In genomic region chr3:16884084-16884747, GRCh38 we compare ENCODE assay signal across 1 cellular context.
A peak's percentile ranks its signal among the peaks of the same experiment; 100 is the strongest.
TF ChIP-seq lines count a peak whose summit lies in the region.

No MANE protein-coding gene starts in this region.

TF ChIP-seq in HEK293, 187 proteins besides CTCF, POLR2A, EP300 and RAD21 (continued from another document and continues in another):
- TF ChIP-seq ZNF660 (tag by site-specific recombination; IDR thresholded peaks at IDR 0.05) (no peak), ZNF404 (tag by site-specific recombination; IDR thresholded peaks at IDR 0.05) (no peak), ZXDB (tag by site-specific recombination; IDR thresholded peaks at IDR 0.05) (peak; percentile 55; the same call in 1 of the 2 replicates), RBAK (tag by site-specific recombination; IDR thresholded peaks at IDR 0.05) (no peak), ZNF560 (tag by site-specific recombination; IDR thresholded peaks at IDR 0.05; ENCODE audit: borderline replicate concordance) (no peak), ZNF843 (tag by site-specific recombination; IDR thresholded peaks at IDR 0.05) (no peak), ZFP37 (tag by site-specific recombination; IDR thresholded peaks at IDR 0.05) (no peak), ZNF18 (tag by site-specific recombination; IDR thresholded peaks at IDR 0.05) (no peak), ZNF792 (tag by site-specific recombination; IDR thresholded peaks at IDR 0.05) (0 out of 2 replicates have a peak, but pooled peaks have one; percentile 47), ZSCAN4 (tag by site-specific recombination; IDR thresholded peaks at IDR 0.05) (no peak), ZBTB17 (tag by site-specific recombination; IDR thresholded peaks at IDR 0.05) (no peak), ZNF302 (tag by site-specific recombination; IDR thresholded peaks at IDR 0.05; ENCODE audit: low read depth) (no peak), ZNF248 (tag by site-specific recombination; IDR thresholded peaks at IDR 0.05) (no peak), ZNF791 (tag by site-specific recombination; IDR thresholded peaks at IDR 0.05) (no peak), ZNF239 (tag by site-specific recombination; IDR thresholded peaks at IDR 0.05) (0 out of 2 replicates have a peak, but pooled peaks have one; percentile 12), SALL2 (tag by site-specific recombination; IDR thresholded peaks at IDR 0.05; ENCODE audit: borderline replicate concordance) (no peak), IKZF3 (tag by site-specific recombination; IDR thresholded peaks at IDR 0.05) (no peak), ZNF785 (tag by site-specific recombination; IDR thresholded peaks at IDR 0.05) (no peak), ZNF146 (tag by site-specific recombination; IDR thresholded peaks at IDR 0.05) (no peak), HOXC10 (CRISPR knock-in tag; IDR thresholded peaks at IDR 0.05) (no peak), ZNF391 (tag by site-specific recombination; IDR thresholded peaks at IDR 0.05; ENCODE audit: borderline replicate concordance, low read depth) (no peak), ZNF518A (tag by site-specific recombination; conservative IDR thresholded peaks at IDR 0.05; ENCODE audit: low read depth) (no peak), ZNF776 (tag by site-specific recombination; IDR thresholded peaks at IDR 0.05; ENCODE audit: borderline replicate concordance) (no peak), ZNF426 (tag by site-specific recombination; IDR thresholded peaks at IDR 0.05) (no peak), ZNF311 (tag by site-specific recombination; IDR thresholded peaks at IDR 0.05; ENCODE audit: borderline replicate concordance) (no peak), ZNF514 (tag by site-specific recombination; IDR thresholded peaks at IDR 0.05) (no peak), ZSCAN30 (tag by site-specific recombination; IDR thresholded peaks at IDR 0.05) (peak; percentile 73), ZNF837 (tag by site-specific recombination; IDR thresholded peaks at IDR 0.05) (no peak)
- TF ChIP-seq, protein P1, sequence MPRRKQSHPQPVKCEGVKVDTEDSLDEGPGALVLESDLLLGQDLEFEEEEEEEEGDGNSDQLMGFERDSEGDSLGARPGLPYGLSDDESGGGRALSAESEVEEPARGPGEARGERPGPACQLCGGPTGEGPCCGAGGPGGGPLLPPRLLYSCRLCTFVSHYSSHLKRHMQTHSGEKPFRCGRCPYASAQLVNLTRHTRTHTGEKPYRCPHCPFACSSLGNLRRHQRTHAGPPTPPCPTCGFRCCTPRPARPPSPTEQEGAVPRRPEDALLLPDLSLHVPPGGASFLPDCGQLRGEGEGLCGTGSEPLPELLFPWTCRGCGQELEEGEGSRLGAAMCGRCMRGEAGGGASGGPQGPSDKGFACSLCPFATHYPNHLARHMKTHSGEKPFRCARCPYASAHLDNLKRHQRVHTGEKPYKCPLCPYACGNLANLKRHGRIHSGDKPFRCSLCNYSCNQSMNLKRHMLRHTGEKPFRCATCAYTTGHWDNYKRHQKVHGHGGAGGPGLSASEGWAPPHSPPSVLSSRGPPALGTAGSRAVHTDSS (tag by site-specific recombination; IDR thresholded peaks at IDR 0.05) = no peak
- TF ChIP-seq, protein P2, sequence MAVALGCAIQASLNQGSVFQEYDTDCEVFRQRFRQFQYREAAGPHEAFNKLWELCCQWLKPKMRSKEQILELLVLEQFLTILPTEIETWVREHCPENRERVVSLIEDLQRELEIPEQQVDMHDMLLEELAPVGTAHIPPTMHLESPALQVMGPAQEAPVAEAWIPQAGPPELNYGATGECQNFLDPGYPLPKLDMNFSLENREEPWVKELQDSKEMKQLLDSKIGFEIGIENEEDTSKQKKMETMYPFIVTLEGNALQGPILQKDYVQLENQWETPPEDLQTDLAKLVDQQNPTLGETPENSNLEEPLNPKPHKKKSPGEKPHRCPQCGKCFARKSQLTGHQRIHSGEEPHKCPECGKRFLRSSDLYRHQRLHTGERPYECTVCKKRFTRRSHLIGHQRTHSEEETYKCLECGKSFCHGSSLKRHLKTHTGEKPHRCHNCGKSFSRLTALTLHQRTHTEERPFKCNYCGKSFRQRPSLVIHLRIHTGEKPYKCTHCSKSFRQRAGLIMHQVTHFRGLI (tag by site-specific recombination; IDR thresholded peaks at IDR 0.05) = no peak
- TF ChIP-seq, protein P3, sequence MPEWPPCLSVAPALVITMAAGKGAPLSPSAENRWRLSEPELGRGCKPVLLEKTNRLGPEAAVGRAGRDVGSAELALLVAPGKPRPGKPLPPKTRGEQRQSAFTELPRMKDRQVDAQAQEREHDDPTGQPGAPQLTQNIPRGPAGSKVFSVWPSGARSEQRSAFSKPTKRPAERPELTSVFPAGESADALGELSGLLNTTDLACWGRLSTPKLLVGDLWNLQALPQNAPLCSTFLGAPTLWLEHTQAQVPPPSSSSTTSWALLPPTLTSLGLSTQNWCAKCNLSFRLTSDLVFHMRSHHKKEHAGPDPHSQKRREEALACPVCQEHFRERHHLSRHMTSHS (tag by site-specific recombination; IDR thresholded peaks at IDR 0.05) = no peak
- TF ChIP-seq, protein P4, sequence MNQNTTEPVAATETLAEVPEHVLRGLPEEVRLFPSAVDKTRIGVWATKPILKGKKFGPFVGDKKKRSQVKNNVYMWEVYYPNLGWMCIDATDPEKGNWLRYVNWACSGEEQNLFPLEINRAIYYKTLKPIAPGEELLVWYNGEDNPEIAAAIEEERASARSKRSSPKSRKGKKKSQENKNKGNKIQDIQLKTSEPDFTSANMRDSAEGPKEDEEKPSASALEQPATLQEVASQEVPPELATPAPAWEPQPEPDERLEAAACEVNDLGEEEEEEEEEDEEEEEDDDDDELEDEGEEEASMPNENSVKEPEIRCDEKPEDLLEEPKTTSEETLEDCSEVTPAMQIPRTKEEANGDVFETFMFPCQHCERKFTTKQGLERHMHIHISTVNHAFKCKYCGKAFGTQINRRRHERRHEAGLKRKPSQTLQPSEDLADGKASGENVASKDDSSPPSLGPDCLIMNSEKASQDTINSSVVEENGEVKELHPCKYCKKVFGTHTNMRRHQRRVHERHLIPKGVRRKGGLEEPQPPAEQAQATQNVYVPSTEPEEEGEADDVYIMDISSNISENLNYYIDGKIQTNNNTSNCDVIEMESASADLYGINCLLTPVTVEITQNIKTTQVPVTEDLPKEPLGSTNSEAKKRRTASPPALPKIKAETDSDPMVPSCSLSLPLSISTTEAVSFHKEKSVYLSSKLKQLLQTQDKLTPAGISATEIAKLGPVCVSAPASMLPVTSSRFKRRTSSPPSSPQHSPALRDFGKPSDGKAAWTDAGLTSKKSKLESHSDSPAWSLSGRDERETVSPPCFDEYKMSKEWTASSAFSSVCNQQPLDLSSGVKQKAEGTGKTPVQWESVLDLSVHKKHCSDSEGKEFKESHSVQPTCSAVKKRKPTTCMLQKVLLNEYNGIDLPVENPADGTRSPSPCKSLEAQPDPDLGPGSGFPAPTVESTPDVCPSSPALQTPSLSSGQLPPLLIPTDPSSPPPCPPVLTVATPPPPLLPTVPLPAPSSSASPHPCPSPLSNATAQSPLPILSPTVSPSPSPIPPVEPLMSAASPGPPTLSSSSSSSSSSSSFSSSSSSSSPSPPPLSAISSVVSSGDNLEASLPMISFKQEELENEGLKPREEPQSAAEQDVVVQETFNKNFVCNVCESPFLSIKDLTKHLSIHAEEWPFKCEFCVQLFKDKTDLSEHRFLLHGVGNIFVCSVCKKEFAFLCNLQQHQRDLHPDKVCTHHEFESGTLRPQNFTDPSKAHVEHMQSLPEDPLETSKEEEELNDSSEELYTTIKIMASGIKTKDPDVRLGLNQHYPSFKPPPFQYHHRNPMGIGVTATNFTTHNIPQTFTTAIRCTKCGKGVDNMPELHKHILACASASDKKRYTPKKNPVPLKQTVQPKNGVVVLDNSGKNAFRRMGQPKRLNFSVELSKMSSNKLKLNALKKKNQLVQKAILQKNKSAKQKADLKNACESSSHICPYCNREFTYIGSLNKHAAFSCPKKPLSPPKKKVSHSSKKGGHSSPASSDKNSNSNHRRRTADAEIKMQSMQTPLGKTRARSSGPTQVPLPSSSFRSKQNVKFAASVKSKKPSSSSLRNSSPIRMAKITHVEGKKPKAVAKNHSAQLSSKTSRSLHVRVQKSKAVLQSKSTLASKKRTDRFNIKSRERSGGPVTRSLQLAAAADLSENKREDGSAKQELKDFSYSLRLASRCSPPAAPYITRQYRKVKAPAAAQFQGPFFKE (tag by site-specific recombination; IDR thresholded peaks at IDR 0.05; ENCODE audit: borderline replicate concordance) = no peak
- TF ChIP-seq, protein P5, sequence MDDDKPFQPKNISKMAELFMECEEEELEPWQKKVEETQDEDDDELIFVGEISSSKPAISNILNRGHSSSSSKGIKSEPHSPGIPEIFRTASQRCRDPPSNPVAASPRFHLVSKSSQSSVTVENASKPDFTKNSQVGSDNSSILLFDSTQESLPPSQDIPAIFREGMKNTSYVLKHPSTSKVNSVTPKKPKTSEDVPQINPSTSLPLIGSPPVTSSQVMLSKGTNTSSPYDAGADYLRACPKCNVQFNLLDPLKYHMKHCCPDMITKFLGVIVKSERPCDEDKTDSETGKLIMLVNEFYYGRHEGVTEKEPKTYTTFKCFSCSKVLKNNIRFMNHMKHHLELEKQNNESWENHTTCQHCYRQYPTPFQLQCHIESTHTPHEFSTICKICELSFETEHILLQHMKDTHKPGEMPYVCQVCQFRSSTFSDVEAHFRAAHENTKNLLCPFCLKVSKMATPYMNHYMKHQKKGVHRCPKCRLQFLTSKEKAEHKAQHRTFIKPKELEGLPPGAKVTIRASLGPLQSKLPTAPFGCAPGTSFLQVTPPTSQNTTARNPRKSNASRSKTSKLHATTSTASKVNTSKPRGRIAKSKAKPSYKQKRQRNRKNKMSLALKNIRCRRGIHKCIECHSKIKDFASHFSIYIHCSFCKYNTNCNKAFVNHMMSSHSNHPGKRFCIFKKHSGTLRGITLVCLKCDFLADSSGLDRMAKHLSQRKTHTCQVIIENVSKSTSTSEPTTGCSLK (tag by site-specific recombination; IDR thresholded peaks at IDR 0.05) = no peak
- TF ChIP-seq, protein P6, sequence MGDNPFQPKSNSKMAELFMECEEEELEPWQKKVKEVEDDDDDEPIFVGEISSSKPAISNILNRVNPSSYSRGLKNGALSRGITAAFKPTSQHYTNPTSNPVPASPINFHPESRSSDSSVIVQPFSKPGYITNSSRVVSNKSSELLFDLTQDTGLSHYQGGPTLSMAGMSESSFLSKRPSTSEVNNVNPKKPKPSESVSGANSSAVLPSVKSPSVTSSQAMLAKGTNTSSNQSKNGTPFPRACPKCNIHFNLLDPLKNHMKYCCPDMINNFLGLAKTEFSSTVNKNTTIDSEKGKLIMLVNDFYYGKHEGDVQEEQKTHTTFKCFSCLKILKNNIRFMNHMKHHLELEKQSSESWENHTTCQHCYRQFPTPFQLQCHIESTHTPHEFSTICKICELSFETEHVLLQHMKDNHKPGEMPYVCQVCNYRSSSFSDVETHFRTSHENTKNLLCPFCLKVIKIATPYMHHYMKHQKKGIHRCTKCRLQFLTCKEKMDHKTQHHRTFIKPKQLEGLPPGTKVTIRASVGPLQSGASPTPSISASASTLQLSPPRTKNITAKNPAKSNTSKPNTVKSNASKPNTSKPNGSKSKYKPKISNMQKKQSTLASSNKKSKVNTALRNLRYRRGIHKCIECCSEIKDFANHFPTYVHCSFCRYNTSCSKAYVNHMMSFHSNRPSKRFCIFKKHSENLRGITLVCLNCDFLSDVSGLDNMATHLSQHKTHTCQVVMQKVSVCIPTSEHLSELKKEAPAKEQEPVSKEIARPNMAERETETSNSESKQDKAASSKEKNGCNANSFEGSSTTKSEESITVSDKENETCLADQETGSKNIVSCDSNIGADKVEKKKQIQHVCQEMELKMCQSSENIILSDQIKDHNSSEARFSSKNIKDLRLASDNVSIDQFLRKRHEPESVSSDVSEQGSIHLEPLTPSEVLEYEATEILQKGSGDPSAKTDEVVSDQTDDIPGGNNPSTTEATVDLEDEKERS (tag by site-specific recombination; IDR thresholded peaks at IDR 0.05) = no peak
